In genomic region chr6:135936606-135937005, GRCh38 we compare ENCODE assay signal across 11 cellular contexts.
DNase-seq lines count a peak whose midpoint lies in the region; ATAC-seq and TF ChIP-seq lines count a peak whose summit lies in the region.
"Had no signal": no experiment of that assay in that cellular context is flagged by ENCODE, and none has a peak within 500 bp of the region (broad histone marks: within the 10 kb centered on the region; RNA-seq: fewer than 3 reads in every experiment).

No MANE protein-coding gene starts in this region.

- no peaks in the 10 kb centered on the region for H3K27me3 ChIP-seq in body of pancreas
- no peaks in the 10 kb centered on the region for H3K27me3 ChIP-seq in CD4-positive, alpha-beta memory T cell (ENCODE audit: insufficient read depth, low read length)
- H3K27me3 ChIP-seq: cardiac muscle cell had no signal

- in situ Hi-C loops in Caki2 (cut with HindIII; ENCODE audit: low pct_unique_long_range_greater_than_20kb, low sequenced_read_pairs), result no loop called here

- no peaks in the 10 kb centered on the region for H3K9me3 Mint-ChIP-seq in CD4-positive, alpha-beta memory T cell
- H3K9me3 Mint-ChIP-seq in T-helper 2 cell treated with Interferon-gamma antibody and Interleukin-4, amounts not matched to agents 5 μg/mL and 100 μg/mL, for 36 hours, result no peaks in the 10 kb centered on the region
- H3K9me3 Mint-ChIP-seq: activated CD4-positive, alpha-beta T cell treated with anti-CD3 and anti-CD28 coated beads, Interleukin-2, amount 10 ng/mL, durations not matched to agents 7 days and 5 days had no signal

- 95 to 100% methylated on average over 1 of the region's 1 CpG for WGBS in body of pancreas, 2 donors

- no peak for TF ChIP-seq CTCF in epithelial cell of esophagus (IDR thresholded peaks at IDR 0.05; ENCODE audit: insufficient read depth, low read depth, low read length, missing control alignments)
- TF ChIP-seq CTCF in retinal pigment epithelial cell (conservative IDR thresholded peaks at IDR 0.05; ENCODE audit: low read depth, low read length), result no peak
- TF ChIP-seq CTCF in body of pancreas (IDR thresholded peaks at IDR 0.05), result no peak

- CTCF ChIA-PET in CD4-positive, alpha-beta memory T cell (lab: Charles Lee; ENCODE audit: partially characterized antibody), result interaction anchor here (1.1 kb wide), 1 partner anchor 9 kb away, joined by 3 read pairs; no protein-coding TSS in a partner anchor

- intact Hi-C loops in body of pancreas (cut with DNase I), result loop anchor here (10.0 kb wide), 1 partner anchor 402 kb away; no protein-coding TSS in a partner anchor
- intact Hi-C loops in CD4-positive, alpha-beta memory T cell (cut with micrococcal nuclease), result no loop called here

- DNase-seq in Caki2 (ENCODE audit: low read depth) (peak; percentile 13), NCI-H446 treated with DMSO at 0.1 percent for 48 hours (lab: John Stamatoyannopoulos, UW) (peak; percentile 88), epithelial cell of esophagus (ENCODE audit: low read depth) (peak; percentile 92), retinal pigment epithelial cell (ENCODE audit: low read depth) (peak; percentile 70), body of pancreas (no peak), Kasumi-1 (lab: John Stamatoyannopoulos, UW) (no peak)
- no peak for DNase-seq in CD4-positive, alpha-beta memory T cell
- DNase-seq in T-helper 2 cell treated with Interferon-gamma antibody and Interleukin-4, amounts not matched to agents 5 μg/mL and 100 μg/mL, for 36 hours (ENCODE audit: low spot score), result no peak
- DNase-seq: activated CD4-positive, alpha-beta T cell treated with anti-CD3 and anti-CD28 coated beads, Interleukin-2, amount 10 ng/mL, durations not matched to agents 7 days and 5 days had no signal

- no peaks in the 10 kb centered on the region for H3K4me1 ChIP-seq in body of pancreas
- no peaks in the 10 kb centered on the region for H3K4me1 ChIP-seq in CD4-positive, alpha-beta memory T cell (ENCODE audit: insufficient read depth, low read length)

- no peaks in the 10 kb centered on the region for H3K4me1 Mint-ChIP-seq in CD4-positive, alpha-beta memory T cell
- H3K4me1 Mint-ChIP-seq in T-helper 2 cell treated with Interferon-gamma antibody and Interleukin-4, amounts not matched to agents 5 μg/mL and 100 μg/mL, for 36 hours (ENCODE audit: low read depth), result no peaks in the 10 kb centered on the region
- H3K4me1 Mint-ChIP-seq: activated CD4-positive, alpha-beta T cell treated with anti-CD3 and anti-CD28 coated beads, Interleukin-2, amount 10 ng/mL, durations not matched to agents 7 days and 5 days had no signal

- no peaks in the 10 kb centered on the region for H3K36me3 Mint-ChIP-seq in CD4-positive, alpha-beta memory T cell
- peaks cover 12% of the 10 kb centered on the region for H3K36me3 Mint-ChIP-seq in T-helper 2 cell treated with Interferon-gamma antibody and Interleukin-4, amounts not matched to agents 5 μg/mL and 100 μg/mL, for 36 hours (ENCODE audit: low read depth)

- TF ChIP-seq POLR2A in body of pancreas (IDR thresholded peaks at IDR 0.05), result no peak

- ATAC-seq in body of pancreas, result no peak

- no peaks in the 10 kb centered on the region for H3K9me3 ChIP-seq in body of pancreas
- no peaks in the 10 kb centered on the region for H3K9me3 ChIP-seq in CD4-positive, alpha-beta memory T cell (ENCODE audit: control insufficient read depth in 1 of 2, low read length in 2 of 2)

- no peaks in the 10 kb centered on the region for H3K36me3 ChIP-seq in body of pancreas (replicated peaks in 1 of 2; ENCODE audit: insufficient read depth in 1 of 2, low read depth in 2 of 2)
- H3K36me3 ChIP-seq in CD4-positive, alpha-beta memory T cell (ENCODE audit: insufficient read depth, low read length), result no peaks in the 10 kb centered on the region
- H3K36me3 ChIP-seq: cardiac muscle cell had no signal

- POLR2A ChIA-PET in CD4-positive, alpha-beta memory T cell (lab: Charles Lee; ENCODE audit: partially characterized antibody), result no interaction called here

- H3K4me3 Mint-ChIP-seq in CD4-positive, alpha-beta memory T cell, result no peak overlapping the region
- H3K4me3 Mint-ChIP-seq in T-helper 2 cell treated with Interferon-gamma antibody and Interleukin-4, amounts not matched to agents 5 μg/mL and 100 μg/mL, for 36 hours, result no peak overlapping the region
- H3K4me3 Mint-ChIP-seq: activated CD4-positive, alpha-beta T cell treated with anti-CD3 and anti-CD28 coated beads, Interleukin-2, amount 10 ng/mL, durations not matched to agents 7 days and 5 days had no signal

- H3K27ac Mint-ChIP-seq in CD4-positive, alpha-beta memory T cell, result no peak overlapping the region
- H3K27ac Mint-ChIP-seq in T-helper 2 cell treated with Interferon-gamma antibody and Interleukin-4, amounts not matched to agents 5 μg/mL and 100 μg/mL, for 36 hours, result no peak overlapping the region
- H3K27ac Mint-ChIP-seq: activated CD4-positive, alpha-beta T cell treated with anti-CD3 and anti-CD28 coated beads, Interleukin-2, amount 10 ng/mL, durations not matched to agents 7 days and 5 days had no signal

- H3K4me3 ChIP-seq in epithelial cell of esophagus (ENCODE audit: low read length) (no peak overlapping the region), retinal pigment epithelial cell (ENCODE audit: low read length) (no peak overlapping the region), body of pancreas (no peak overlapping the region)
- H3K4me3 ChIP-seq in CD4-positive, alpha-beta memory T cell (ENCODE audit: low read length in 2 of 2), result no peak overlapping the region
- H3K4me3 ChIP-seq: cardiac muscle cell, PC-9 had no signal

- no peaks in the 10 kb centered on the region for H3K27me3 Mint-ChIP-seq in CD4-positive, alpha-beta memory T cell
- no peaks in the 10 kb centered on the region for H3K27me3 Mint-ChIP-seq in T-helper 2 cell treated with Interferon-gamma antibody and Interleukin-4, amounts not matched to agents 5 μg/mL and 100 μg/mL, for 36 hours (ENCODE audit: low read depth)
- H3K27me3 Mint-ChIP-seq: activated CD4-positive, alpha-beta T cell treated with anti-CD3 and anti-CD28 coated beads, Interleukin-2, amount 10 ng/mL, durations not matched to agents 7 days and 5 days had no signal

- no peak overlapping the region for H3K27ac ChIP-seq in body of pancreas
- no peak overlapping the region for H3K27ac ChIP-seq in CD4-positive, alpha-beta memory T cell (ENCODE audit: low read depth, low read length)
- H3K27ac ChIP-seq: cardiac muscle cell, PC-9 had no signal

Comparison
In these comparisons a context has a peak if more than half of its experiments do, and no peak if none do; other contexts are left out.
1. DNase-seq: peak in Caki2 (single experiment), NCI-H446 treated with DMSO at 0.1 percent for 48 hours (single experiment), epithelial cell of esophagus (single experiment) and retinal pigment epithelial cell (single experiment); none in body of pancreas (0 of 4), CD4-positive, alpha-beta memory T cell (0 of 5), Kasumi-1 (0 of 2) and T-helper 2 cell treated with Interferon-gamma antibody and Interleukin-4, amounts not matched to agents 5 μg/mL and 100 μg/mL, for 36 hours (single experiment).